Comparison of ENCODE assay signal across 17 cellular contexts in genomic region chr3:127475975-127476374, GRCh38.
"Had no signal": no experiment of that assay in that cellular context is flagged by ENCODE, and none has a peak within 500 bp of the region (broad histone marks: within the 10 kb centered on the region; RNA-seq: fewer than 3 reads in every experiment).

No MANE protein-coding gene starts in this region.

- H3K36me3 ChIP-seq: neutrophil, spleen had no signal

- H3K9me3 Mint-ChIP-seq: endodermal cell; naive thymus-derived CD8-positive, alpha-beta T cell; stimulated activated naive B cell treated with anti-CD40 and anti-IgM and Interleukin-4, amounts not matched to agents 10 μg/mL and 1 μg/mL and 100 μg/mL, for 72 hours had no signal

- H3K4me3 ChIP-seq: coronary artery, mucosa of descending colon, spleen had no signal

- H3K27ac Mint-ChIP-seq: endodermal cell; naive thymus-derived CD8-positive, alpha-beta T cell; stimulated activated naive B cell treated with anti-CD40 and anti-IgM and Interleukin-4, amounts not matched to agents 10 μg/mL and 1 μg/mL and 100 μg/mL, for 72 hours had no signal

- H3K27ac ChIP-seq: coronary artery, neutrophil, spleen had no signal

- H3K36me3 Mint-ChIP-seq: naive thymus-derived CD8-positive, alpha-beta T cell; stimulated activated naive B cell treated with anti-CD40 and anti-IgM and Interleukin-4, amounts not matched to agents 10 μg/mL and 1 μg/mL and 100 μg/mL, for 72 hours had no signal

- ATAC-seq: left colon; mucosa of descending colon; naive thymus-derived CD8-positive, alpha-beta T cell; sciatic nerve; stimulated activated naive B cell treated with anti-CD40 and anti-IgM and Interleukin-4, amounts not matched to agents 10 μg/mL and 1 μg/mL and 100 μg/mL, for 72 hours had no signal

- H3K4me3 Mint-ChIP-seq: endodermal cell; naive thymus-derived CD8-positive, alpha-beta T cell; stimulated activated naive B cell treated with anti-CD40 and anti-IgM and Interleukin-4, amounts not matched to agents 10 μg/mL and 1 μg/mL and 100 μg/mL, for 72 hours had no signal

- H3K9me3 ChIP-seq: mucosa of descending colon, neutrophil, spleen had no signal

- DNase-seq: effector CD4-positive, alpha-beta T cell; endodermal cell; foreskin melanocyte; head of caudate nucleus; hippocampal formation; left colon; mucosa of descending colon; stimulated activated CD4-positive, alpha-beta T cell treated with anti-CD3 and anti-CD28 coated beads, Interleukin-15, amount 100 ng/mL, for 24 hours; stimulated activated CD4-positive, alpha-beta T cell treated with anti-CD3 and anti-CD28 coated beads, Interleukin-1b, Interleukin-23, amount 100 ng/mL, for 48 hours; stimulated activated CD4-positive, alpha-beta T cell treated with anti-CD3 and anti-CD28 coated beads, Interleukin-4, amount 100 ng/mL, for 24 hours; stimulated activated naive B cell treated with anti-CD40 and anti-IgM and Interleukin-4, amounts not matched to agents 10 μg/mL and 1 μg/mL and 100 μg/mL, for 72 hours; trophoblast cell had no signal

- H3K27me3 ChIP-seq: neutrophil had no signal

- H3K4me1 Mint-ChIP-seq: stimulated activated naive B cell treated with anti-CD40 and anti-IgM and Interleukin-4, amounts not matched to agents 10 μg/mL and 1 μg/mL and 100 μg/mL, for 72 hours had no signal
